ENCODE assay signal across 10 cellular contexts in genomic region chr1:15937706-15938168, GRCh38. TPM values are rescaled to one million over a fixed set of nuclear protein-coding genes. Genes with fewer than 3 reads are reported as not detected.
A peak's percentile ranks its signal among the peaks of the same experiment; 100 is the strongest.
DNase-seq lines count a peak whose midpoint lies in the region; ATAC-seq and TF ChIP-seq lines count a peak whose summit lies in the region.
"Had no signal": no experiment of that assay in that cellular context is flagged by ENCODE, and none has a peak within 500 bp of the region (broad histone marks: within the 10 kb centered on the region; RNA-seq: fewer than 3 reads in every experiment).

No MANE protein-coding gene starts in this region.

- DNase-seq in BJ (ENCODE audit: low read depth) (no peak), HFF-Myc (ENCODE audit: extremely low read depth, low read depth) (no peak), amniotic epithelial cell (ENCODE audit: low read depth) (peak; percentile 24), mesenteric fat pad (ENCODE audit: low spot score) (peak; percentile 74), NCI-H2107 treated with DMSO at 0.1 percent for 48 hours (lab: John Stamatoyannopoulos, UW; ENCODE audit: unreplicated experiment) (no peak), SIG-M5 treated with dmso at 0.1 percent for 504 hours (lab: John Stamatoyannopoulos, UW; ENCODE audit: unreplicated experiment) (no peak)
- DNase-seq: foreskin melanocyte, Right ventricle myocardium superior had no signal

- H3K36me3 ChIP-seq in BJ (ENCODE audit: control insufficient read depth, insufficient read depth, low read length) = peaks cover 39% of the 10 kb centered on the region

- CTCF ChIA-PET in BJ (lab: Yijun Ruan, JAX) = interaction anchor here (0.6 to 1.1 kb wide), 4 partner anchors 55 to 135 kb away, joined by 3 to 4 read pairs (median 3); no protein-coding TSS in a partner anchor

- TF ChIP-seq CTCF in BJ (IDR thresholded peaks at IDR 0.05; ENCODE audit: insufficient read depth, low read depth, low read length) (peak; percentile 29; the same call in 1 of the 2 replicates), HFF-Myc (IDR thresholded peaks at IDR 0.05; ENCODE audit: low read depth, low read length, missing control alignments) (peak; percentile 19)

- POLR2A ChIA-PET in BJ (lab: Charles Lee) = no interaction called here

- no peak overlapping the region for H3K4me3 ChIP-seq in BJ (ENCODE audit: low read depth, low read length)
- no peak overlapping the region for H3K4me3 ChIP-seq in HFF-Myc (replicated peaks; ENCODE audit: low read depth, low read length)

- no peaks in the 10 kb centered on the region for H3K27me3 ChIP-seq in BJ (ENCODE audit: control insufficient read depth, insufficient read depth, low read length)

- ATAC-seq in HG03280 (IDR thresholded peaks at IDR 0.05; ENCODE audit: unreplicated experiment) (no peak), GM21576 (IDR thresholded peaks at IDR 0.05; ENCODE audit: unreplicated experiment) (no peak)

RNA-seq across cellular contexts. Expression of gene ZBTB17, which starts 38.2 kb away (rescaled TPM):
- polyA plus RNA-seq in BJ (2011; rRNA removed) = 23.4 and 43.3 TPM in 2 replicates
- 33.2 and 45.4 TPM in 2 replicates for polyA minus RNA-seq in BJ (2011; rRNA and poly(A)+ RNA removed)
- 29.9 TPM for total RNA-seq in mesenteric fat pad

Comparison
In these comparisons a context has a peak if more than half of its experiments do, and no peak if none do; other contexts are left out.
1. DNase-seq: peak in amniotic epithelial cell (single experiment) and mesenteric fat pad (single experiment); none in BJ (single experiment), HFF-Myc (single experiment), NCI-H2107 treated with DMSO at 0.1 percent for 48 hours (single experiment) and SIG-M5 treated with dmso at 0.1 percent for 504 hours (single experiment).